Comparison of ENCODE assay signal across 8 cellular contexts in the genomic region with DNA sequence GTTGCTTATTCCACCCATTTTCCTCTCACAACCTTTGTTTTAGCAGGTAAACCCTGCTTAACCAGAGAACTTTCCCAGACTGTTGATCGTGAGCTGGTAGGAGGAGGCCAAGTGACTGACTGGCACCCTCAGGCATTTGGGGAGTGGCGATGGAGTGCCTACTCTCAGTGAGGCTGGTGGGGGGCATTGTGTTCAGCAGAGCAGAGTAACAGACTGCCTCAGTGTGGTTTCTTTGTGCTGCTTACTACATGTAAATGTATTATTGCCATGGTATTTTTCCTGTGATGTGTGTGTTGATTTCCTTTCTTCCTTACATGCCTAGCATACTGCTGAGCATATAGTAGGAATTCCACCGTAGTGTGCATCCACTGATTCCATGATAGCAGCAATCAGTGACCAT. TPM values are rescaled to one million over a fixed set of nuclear protein-coding genes. Genes with fewer than 3 reads are reported as not detected.
DNase-seq lines count a peak whose midpoint lies in the region; ATAC-seq, FAIRE-seq and TF ChIP-seq lines count a peak whose summit lies in the region.

No MANE protein-coding gene starts in this region.

- no peak for TF ChIP-seq EP300 in HepG2 (IDR thresholded peaks at IDR 0.05; ENCODE audit: low read depth in 2 of 2, low read length in 2 of 2)
- TF ChIP-seq EP300 in HepG2 (CRISPR knock-in tag; IDR thresholded peaks at IDR 0.05; ENCODE audit: borderline replicate concordance), result no peak

- BruUV-seq in HepG2 (replicated peaks; lab: Mats Ljungman, UMichigan), result no TSS peak

- H3K9me3 Mint-ChIP-seq in activated naive CD8-positive, alpha-beta T cell treated with anti-CD3 and anti-CD28 coated beads for 36 hours, result no peaks in the 10 kb centered on the region

- in situ Hi-C loops in HepG2 (cut with HindIII; ENCODE audit: extremely low pct_ligation_motif_present, low pct_unique_long_range_greater_than_20kb), result no loop called here

- H3K4me2 ChIP-seq in HepG2 (ENCODE audit: low read depth, low read length), result peak overlapping the region; percentile 95

- POLR2A ChIA-PET in HepG2 (lab: Yijun Ruan, JAX), result interaction anchor here (1.1 kb wide), 1 partner anchor 9 kb away, joined by 3 read pairs; no protein-coding TSS in a partner anchor

- peak overlapping the region; percentile 86; the same call in 1 of the 2 replicates for H3K9ac ChIP-seq in HepG2 (ENCODE audit: insufficient read depth, low read depth, low read length)
- no peak overlapping the region for H3K9ac ChIP-seq in iPS-18a (ENCODE audit: low read length)
- peak overlapping the region; percentile 92 to 94 for H3K9ac ChIP-seq in stomach smooth muscle (ENCODE audit: low read length in 2 of 2)

- peaks cover 13% of the 10 kb centered on the region for H3K36me3 Mint-ChIP-seq in activated naive CD8-positive, alpha-beta T cell treated with anti-CD3 and anti-CD28 coated beads for 36 hours

- H3K27me3 ChIP-seq in HepG2 (ENCODE audit: control insufficient read depth in 1 of 2, insufficient read depth in 2 of 2, low read length in 2 of 2) (no peaks in the 10 kb centered on the region; a peak in 1 of 5 replicates), right lobe of liver (no peaks in the 10 kb centered on the region), iPS-18a (ENCODE audit: control insufficient read depth, insufficient read depth, low read length) (no peaks in the 10 kb centered on the region), stomach smooth muscle (ENCODE audit: control insufficient read depth in 1 of 2, insufficient read depth in 2 of 2, low read length in 2 of 2) (no peaks in the 10 kb centered on the region), SJCRH30 (no peaks in the 10 kb centered on the region)

- H3K27ac Mint-ChIP-seq in activated naive CD8-positive, alpha-beta T cell treated with anti-CD3 and anti-CD28 coated beads for 36 hours, result no peak overlapping the region

- H3K4me1 ChIP-seq in HepG2 (ENCODE audit: insufficient read depth, low read length) (peaks cover 75% of the 10 kb centered on the region), right lobe of liver (peaks cover 0 to 50% (median 5%) of the 10 kb centered on the region in 4 donors), iPS-18a (ENCODE audit: control insufficient read depth, low read depth, low read length) (peaks cover 44% of the 10 kb centered on the region), stomach smooth muscle (ENCODE audit: control insufficient read depth, insufficient read depth, low read length) (peaks cover 44% of the 10 kb centered on the region), SJCRH30 (peaks cover 10% of the 10 kb centered on the region)

- H2AFZ ChIP-seq in HepG2 (ENCODE audit: low read length), result no peak overlapping the region

- no peak for TF ChIP-seq CTCF in HepG2 (CRISPR knock-in tag; IDR thresholded peaks at IDR 0.05)
- TF ChIP-seq CTCF in right lobe of liver (IDR thresholded peaks at IDR 0.05), result no peak

- no peak for DNase-seq in HepG2 (ENCODE audit: low spot score)
- no peak for DNase-seq in right lobe of liver
- no peak for DNase-seq in activated naive CD8-positive, alpha-beta T cell treated with anti-CD3 and anti-CD28 coated beads for 36 hours
- DNase-seq in NCI-H82 treated with DMSO at 0.1 percent for 48 hours (lab: John Stamatoyannopoulos, UW; ENCODE audit: unreplicated experiment), result no peak
- DNase-seq in SJCRH30, result no peak

- ATAC-seq in HepG2, result no peak
- ATAC-seq in right lobe of liver, result no peak
- no peak for ATAC-seq in HG02798 (IDR thresholded peaks at IDR 0.05; ENCODE audit: poor library complexity, unreplicated experiment)

- CTCF ChIA-PET in HepG2 (lab: Yijun Ruan, JAX; ENCODE audit: low intra/inter-chr PET ratio, low total read pairs), result no interaction called here

- peaks cover 19% of the 10 kb centered on the region; the same call in 1 of the 2 replicates for H4K20me1 ChIP-seq in HepG2 (ENCODE audit: insufficient read depth, low read length)

- WGBS in HepG2 (ENCODE audit: low lambda C conversion rate), result 78% methylated on average over 3 of the region's 3 CpGs
- 59% methylated on average over 3 of the region's 3 CpGs for WGBS in right lobe of liver (ENCODE audit: insufficient coverage, low coverage, low lambda C conversion rate, missing lambda C conversion rate)

- H3K4me1 Mint-ChIP-seq in activated naive CD8-positive, alpha-beta T cell treated with anti-CD3 and anti-CD28 coated beads for 36 hours, result peaks cover 67% of the 10 kb centered on the region

- H3K4me3 ChIP-seq in HepG2 (replicated peaks in 1 of 3; ENCODE audit: insufficient read depth in 1 of 3, low read depth in 2 of 3, low read length in 3 of 3), result 0 out of 6 replicates have a peak overlapping the region, but pooled peaks of 1 of the 3 experiments have one; percentile 13
- no peak overlapping the region for H3K4me3 ChIP-seq in right lobe of liver
- H3K4me3 ChIP-seq in iPS-18a (ENCODE audit: low read length), result peak overlapping the region; percentile 86
- peak overlapping the region; percentile 44 to 90 for H3K4me3 ChIP-seq in stomach smooth muscle (ENCODE audit: low read length in 2 of 2)
- H3K4me3 ChIP-seq in SJCRH30, result no peak overlapping the region

- H3K27ac ChIP-seq in HepG2 (ENCODE audit: extremely low read length, insufficient read depth, low read length), result no peak overlapping the region
- no peak overlapping the region for H3K27ac ChIP-seq in right lobe of liver
- H3K27ac ChIP-seq in iPS-18a (ENCODE audit: low read length), result no peak overlapping the region
- H3K27ac ChIP-seq in stomach smooth muscle (ENCODE audit: low read length), result peak overlapping the region; percentile 24
- no peak overlapping the region for H3K27ac ChIP-seq in SJCRH30

- peaks cover 0 to 19% of the 10 kb centered on the region in 2 experiments; a peak in 2 of 5 replicates for H3K36me3 ChIP-seq in HepG2 (replicated peaks in 1 of 2; ENCODE audit: control insufficient read depth in 1 of 2, insufficient read depth in 2 of 2, low read length in 2 of 2)
- H3K36me3 ChIP-seq in right lobe of liver, result no peaks in the 10 kb centered on the region
- no peaks in the 10 kb centered on the region for H3K36me3 ChIP-seq in iPS-18a (ENCODE audit: control insufficient read depth, low read depth, low read length)
- H3K36me3 ChIP-seq in stomach smooth muscle (ENCODE audit: control insufficient read depth in 2 of 2, insufficient read depth in 2 of 2, low read length in 2 of 2), result peaks cover 0 to 7% of the 10 kb centered on the region in 2 donors
- H3K36me3 ChIP-seq in SJCRH30, result 0 out of 2 replicates have a peak, but pooled peaks cover 3% of the 10 kb centered on the region

- no peak for TF ChIP-seq POLR2A in HepG2 (IDR thresholded peaks at IDR 0.05; ENCODE audit: insufficient read depth in 1 of 2, low read depth in 2 of 2, low read length in 2 of 2)
- no peak for TF ChIP-seq POLR2A in right lobe of liver (IDR thresholded peaks at IDR 0.05)

- FAIRE-seq in HepG2 (lab: Jason Lieb, UNC), result no peak

- H3K79me2 ChIP-seq in HepG2 (ENCODE audit: insufficient read depth, low read length), result peaks cover 62% of the 10 kb centered on the region

- no peaks in the 10 kb centered on the region for H3K27me3 Mint-ChIP-seq in activated naive CD8-positive, alpha-beta T cell treated with anti-CD3 and anti-CD28 coated beads for 36 hours

- H3K4me3 Mint-ChIP-seq in activated naive CD8-positive, alpha-beta T cell treated with anti-CD3 and anti-CD28 coated beads for 36 hours, result peak overlapping the region; percentile 96

- no peak for TF ChIP-seq RAD21 in HepG2 (CRISPR knock-in tag; IDR thresholded peaks at IDR 0.05)

- H3K9me3 ChIP-seq in HepG2 (ENCODE audit: low read length) (no peaks in the 10 kb centered on the region), right lobe of liver (no peaks in the 10 kb centered on the region), iPS-18a (ENCODE audit: control insufficient read depth, low read depth, low read length) (no peaks in the 10 kb centered on the region), stomach smooth muscle (ENCODE audit: control insufficient read depth in 2 of 2, low read length in 2 of 2) (no peaks in the 10 kb centered on the region), SJCRH30 (replicated peaks) (no peaks in the 10 kb centered on the region)

- intact Hi-C loops in HepG2 (cut with micrococcal nuclease; ENCODE audit: unreplicated experiment), result no loop called here
- intact Hi-C loops in right lobe of liver (cut with DNase I), result no loop called here

RNA-seq across cellular contexts. Expression of a gene that starts 2.6 kb away (rescaled TPM):
- total RNA-seq in HepG2 (2016; rRNA removed; fragmentation: Illumina TruSeq; extraction: Trizol) (13.9 and 17.4 TPM in 2 replicates), right lobe of liver (10 to 100 TPM; 10.6 to 14.8 (median 12.2) TPM)
- total RNA-seq in HepG2 (2016; cell fraction: cytosol; rRNA removed; fragmentation: Illumina TruSeq; extraction: Trizol; ENCODE audit: low read depth), result 2.8 and 3.2 TPM in 2 replicates
- total RNA-seq in HepG2 (2016; cell fraction: insoluble cytoplasmic fraction; rRNA removed; fragmentation: Illumina TruSeq; extraction: Trizol), result 13.6 and 14.5 TPM in 2 replicates
- 10.2 and 10.4 TPM in 2 replicates for total RNA-seq in HepG2 (2016; cell fraction: membrane; rRNA removed; fragmentation: Illumina TruSeq; extraction: Trizol)
- 13.5 and 15.1 TPM in 2 replicates for total RNA-seq in HepG2 (2016; cell fraction: nucleus; rRNA removed; fragmentation: Illumina TruSeq; extraction: Trizol)
- polyA plus RNA-seq in HepG2 (2011; rRNA removed), result 13.5 and 14.6 TPM in 2 replicates
- polyA plus RNA-seq in HepG2 (2011; cell fraction: cytosol; rRNA removed), result 9.1 and 10.3 TPM in 2 replicates
- polyA plus RNA-seq in HepG2 (2011; cell fraction: nucleus; rRNA removed), result 16.5 and 18.4 TPM in 2 replicates
- polyA plus RNA-seq in HepG2 (2012), result 11.6 and 13.0 TPM in 2 replicates
- 1.5 and 1.6 TPM in 2 replicates for polyA plus RNA-seq in HepG2 (2016; cell fraction: cytosol; fragmentation: Illumina TruSeq; extraction: Trizol; ENCODE audit: low read depth)
- 13.0 and 19.7 TPM in 2 replicates for polyA plus RNA-seq in HepG2 (2016; cell fraction: insoluble cytoplasmic fraction; fragmentation: Illumina TruSeq; extraction: Trizol; ENCODE audit: low read depth)
- polyA plus RNA-seq in HepG2 (2016; cell fraction: membrane; fragmentation: Illumina TruSeq; extraction: Trizol; ENCODE audit: low read depth), result 6.2 and 6.3 TPM in 2 replicates
- polyA plus RNA-seq in HepG2 (2016; cell fraction: nucleus; fragmentation: Illumina TruSeq; extraction: Trizol; ENCODE audit: insufficient read depth, low read depth), result 21.4 and 25.0 TPM in 2 replicates
- 21.4 and 36.1 TPM in 2 replicates for polyA minus RNA-seq in HepG2 (2011; rRNA and poly(A)+ RNA removed; ENCODE audit: low replicate concordance)
- polyA minus RNA-seq in HepG2 (2011; cell fraction: cytosol; rRNA and poly(A)+ RNA removed), result 15.8 and 17.9 TPM in 2 replicates
- 10.9 and 17.4 TPM in 2 replicates for polyA minus RNA-seq in HepG2 (2011; cell fraction: nucleus; rRNA and poly(A)+ RNA removed)
- total RNA-seq in activated naive CD8-positive, alpha-beta T cell treated with anti-CD3 and anti-CD28 coated beads for 36 hours, result 10 to 100 TPM; 27.7 to 29.0 TPM
- 20.7 and 23.4 TPM in 2 replicates for total RNA-seq in SJCRH30 (2014; rRNA removed; shearing (Covaris generic))

RNA-seq across cellular contexts. Expression of a gene that starts 28.3 kb away (rescaled TPM):
- total RNA-seq in HepG2 (2016; rRNA removed; fragmentation: Illumina TruSeq; extraction: Trizol) (23.6 and 29.9 TPM in 2 replicates), right lobe of liver (1 to 10 TPM; 2.2 to 5.0 (median 2.7) TPM)
- total RNA-seq in HepG2 (2016; cell fraction: cytosol; rRNA removed; fragmentation: Illumina TruSeq; extraction: Trizol; ENCODE audit: low read depth), result 44.1 and 45.2 TPM in 2 replicates
- 19.6 and 30.8 TPM in 2 replicates for total RNA-seq in HepG2 (2016; cell fraction: insoluble cytoplasmic fraction; rRNA removed; fragmentation: Illumina TruSeq; extraction: Trizol)
- 65.9 and 67.9 TPM in 2 replicates for total RNA-seq in HepG2 (2016; cell fraction: membrane; rRNA removed; fragmentation: Illumina TruSeq; extraction: Trizol)
- total RNA-seq in HepG2 (2016; cell fraction: nucleus; rRNA removed; fragmentation: Illumina TruSeq; extraction: Trizol), result 18.3 and 21.0 TPM in 2 replicates
- 21.4 and 24.8 TPM in 2 replicates for polyA plus RNA-seq in HepG2 (2011; rRNA removed)
- 20.8 and 31.5 TPM in 2 replicates for polyA plus RNA-seq in HepG2 (2011; cell fraction: cytosol; rRNA removed)
- 29.5 and 33.6 TPM in 2 replicates for polyA plus RNA-seq in HepG2 (2011; cell fraction: nucleus; rRNA removed)
- 17.1 and 21.7 TPM in 2 replicates for polyA plus RNA-seq in HepG2 (2012)
- polyA plus RNA-seq in HepG2 (2016; cell fraction: cytosol; fragmentation: Illumina TruSeq; extraction: Trizol; ENCODE audit: low read depth), result 69.3 and 70.4 TPM in 2 replicates
- polyA plus RNA-seq in HepG2 (2016; cell fraction: insoluble cytoplasmic fraction; fragmentation: Illumina TruSeq; extraction: Trizol; ENCODE audit: low read depth), result 36.8 and 41.3 TPM in 2 replicates
- polyA plus RNA-seq in HepG2 (2016; cell fraction: membrane; fragmentation: Illumina TruSeq; extraction: Trizol; ENCODE audit: low read depth), result 88.9 and 91.0 TPM in 2 replicates
- polyA plus RNA-seq in HepG2 (2016; cell fraction: nucleus; fragmentation: Illumina TruSeq; extraction: Trizol; ENCODE audit: insufficient read depth, low read depth), result 55.9 and 57.5 TPM in 2 replicates
- 17.5 and 25.8 TPM in 2 replicates for polyA minus RNA-seq in HepG2 (2011; rRNA and poly(A)+ RNA removed; ENCODE audit: low replicate concordance)
- 9.3 and 10.1 TPM in 2 replicates for polyA minus RNA-seq in HepG2 (2011; cell fraction: cytosol; rRNA and poly(A)+ RNA removed)
- polyA minus RNA-seq in HepG2 (2011; cell fraction: nucleus; rRNA and poly(A)+ RNA removed), result 13.3 and 14.8 TPM in 2 replicates
- total RNA-seq in activated naive CD8-positive, alpha-beta T cell treated with anti-CD3 and anti-CD28 coated beads for 36 hours, result 10 to 100 TPM; 29.3 to 29.5 TPM
- total RNA-seq in SJCRH30 (2014; rRNA removed; shearing (Covaris generic)), result 61.6 and 63.7 TPM in 2 replicates

Comparison
In these comparisons a context has a peak if more than half of its experiments do, and no peak if none do; other contexts are left out.
1. H3K4me3 ChIP-seq: peak in iPS-18a (single experiment) and stomach smooth muscle (2 of 2); none in right lobe of liver (0 of 3) and SJCRH30 (single experiment).